In the genomic region with DNA sequence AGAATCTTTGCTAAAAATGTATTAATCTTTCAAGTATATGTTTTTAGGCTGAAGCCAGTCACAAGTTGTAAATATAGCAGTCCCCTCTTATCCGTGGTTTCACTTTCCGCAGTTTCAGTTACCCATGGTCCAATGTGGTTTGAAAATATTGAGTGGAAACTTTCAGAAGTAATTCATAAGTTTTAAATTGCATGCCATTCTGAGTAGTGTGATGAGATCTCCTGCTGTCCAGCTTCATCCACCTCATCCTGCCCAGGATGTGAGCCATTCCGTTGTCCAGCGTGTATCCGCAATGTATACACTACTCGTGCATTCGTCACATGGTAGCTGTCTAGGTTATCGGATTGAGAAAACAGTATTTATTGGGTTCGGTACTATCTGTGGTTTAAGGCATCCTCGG, we compare ENCODE assay signal across 13 cellular contexts. TPM values are rescaled to one million over a fixed set of nuclear protein-coding genes. Genes with fewer than 3 reads are reported as not detected.
DNase-seq lines count a peak whose midpoint lies in the region; ATAC-seq and TF ChIP-seq lines count a peak whose summit lies in the region.
"Had no signal": no experiment of that assay in that cellular context is flagged by ENCODE, and none has a peak within 500 bp of the region (broad histone marks: within the 10 kb centered on the region; RNA-seq: fewer than 3 reads in every experiment).

No MANE protein-coding gene starts in this region.

- no peaks in the 10 kb centered on the region for H3K9me3 Mint-ChIP-seq in CD4-positive, alpha-beta memory T cell
- no peaks in the 10 kb centered on the region for H3K9me3 Mint-ChIP-seq in natural killer cell treated with Interleukin-12 subunit alpha and Interleukin-12 subunit beta and Interleukin-15 and Interleukin-18, amount 100 ng/mL, for 72 hours
- no peaks in the 10 kb centered on the region for H3K9me3 Mint-ChIP-seq in endodermal cell
- H3K9me3 Mint-ChIP-seq: neural progenitor cell had no signal

- H3K9me2 ChIP-seq in Loucy (replicated peaks; ENCODE audit: low read depth, low read length), result no peaks in the 10 kb centered on the region

- no peaks in the 10 kb centered on the region for H3K9me3 ChIP-seq in CD4-positive, alpha-beta memory T cell (ENCODE audit: control insufficient read depth in 1 of 2, low read length in 2 of 2)
- H3K9me3 ChIP-seq in Loucy (ENCODE audit: insufficient read depth, low read depth, low read length), result no peaks in the 10 kb centered on the region
- H3K9me3 ChIP-seq in BE2C, result no peaks in the 10 kb centered on the region
- H3K9me3 ChIP-seq in endodermal cell (ENCODE audit: control insufficient read depth, low read length), result no peaks in the 10 kb centered on the region
- no peaks in the 10 kb centered on the region for H3K9me3 ChIP-seq in left lung

- peak in 1 of 2 donors; percentile 46 for ATAC-seq in natural killer cell treated with Interleukin-12 subunit alpha and Interleukin-12 subunit beta and Interleukin-15 and Interleukin-18, amount 100 ng/mL, for 72 hours
- no peak for ATAC-seq in left lung

- H3K27me3 Mint-ChIP-seq in CD4-positive, alpha-beta memory T cell, result no peaks in the 10 kb centered on the region
- no peaks in the 10 kb centered on the region for H3K27me3 Mint-ChIP-seq in natural killer cell treated with Interleukin-12 subunit alpha and Interleukin-12 subunit beta and Interleukin-15 and Interleukin-18, amount 100 ng/mL, for 72 hours
- H3K27me3 Mint-ChIP-seq in endodermal cell (ENCODE audit: insufficient read depth), result no peaks in the 10 kb centered on the region

- H3K27ac Mint-ChIP-seq in CD4-positive, alpha-beta memory T cell, result peak overlapping the region; percentile 65 to 94 (median 80)
- peak overlapping the region; percentile 76 to 82 for H3K27ac Mint-ChIP-seq in natural killer cell treated with Interleukin-12 subunit alpha and Interleukin-12 subunit beta and Interleukin-15 and Interleukin-18, amount 100 ng/mL, for 72 hours
- no peak overlapping the region for H3K27ac Mint-ChIP-seq in endodermal cell
- H3K27ac Mint-ChIP-seq: neural progenitor cell had no signal

- H3K9ac ChIP-seq in Loucy (ENCODE audit: low read depth, low read length, poor library complexity, severe bottlenecking) (peak overlapping the region; percentile 38), endodermal cell (ENCODE audit: extremely low read depth, low read length, poor library complexity, severe bottlenecking) (no peak overlapping the region)
- H3K9ac ChIP-seq: GM23248, neural progenitor cell had no signal

- CTCF ChIA-PET in CD4-positive, alpha-beta memory T cell (lab: Charles Lee; ENCODE audit: partially characterized antibody), result interaction anchor here (1.0 to 2.8 kb wide), 6 partner anchors 8 to 81 kb away, joined by 3 to 19 read pairs (median 4); no protein-coding TSS in a partner anchor

- no peaks in the 10 kb centered on the region for H3F3A ChIP-seq in Loucy (ENCODE audit: low read depth)

- no peak overlapping the region for H3K4me3 ChIP-seq in CD4-positive, alpha-beta memory T cell (ENCODE audit: low read length in 2 of 2)
- peak overlapping the region; percentile 48 for H3K4me3 ChIP-seq in Loucy (ENCODE audit: low read length, poor library complexity, severe bottlenecking)
- peak overlapping the region; percentile 16 for H3K4me3 ChIP-seq in brain microvascular endothelial cell (ENCODE audit: low read depth, low read length)
- no peak overlapping the region for H3K4me3 ChIP-seq in BE2C (ENCODE audit: low read depth, low read length)
- H3K4me3 ChIP-seq in endodermal cell (ENCODE audit: low read length), result no peak overlapping the region
- H3K4me3 ChIP-seq in left lung, result no peak overlapping the region
- H3K4me3 ChIP-seq: GM23248, neural progenitor cell had no signal

- H4K20me1 ChIP-seq in Loucy (ENCODE audit: insufficient read depth, low read length, poor library complexity, severe bottlenecking), result peaks cover 51% of the 10 kb centered on the region

- H3K4me1 ChIP-seq in CD4-positive, alpha-beta memory T cell (ENCODE audit: insufficient read depth, low read length), result peaks cover 81% of the 10 kb centered on the region
- H3K4me1 ChIP-seq in Loucy (ENCODE audit: insufficient read depth, low read length, poor library complexity, severe bottlenecking), result peaks cover 41% of the 10 kb centered on the region
- no peaks in the 10 kb centered on the region for H3K4me1 ChIP-seq in BE2C
- H3K4me1 ChIP-seq in endodermal cell (ENCODE audit: control insufficient read depth, insufficient read depth, low read length), result no peaks in the 10 kb centered on the region
- peaks cover 0 to 4% of the 10 kb centered on the region in 2 donors for H3K4me1 ChIP-seq in left lung
- H3K4me1 ChIP-seq: neural progenitor cell had no signal

- no peak for DNase-seq in CD4-positive, alpha-beta memory T cell
- peak; percentile 84 for DNase-seq in brain microvascular endothelial cell
- no peak for DNase-seq in natural killer cell treated with Interleukin-12 subunit alpha and Interleukin-12 subunit beta and Interleukin-15 and Interleukin-18, amount 100 ng/mL, for 72 hours (ENCODE audit: low spot score)
- no peak for DNase-seq in BE2C
- no peak for DNase-seq in endodermal cell
- no peak for DNase-seq in left lung
- DNase-seq: caudate nucleus, COR-L47, GM23248, islet precursor cell, SW 1271 had no signal

- H3K4me3 Mint-ChIP-seq in CD4-positive, alpha-beta memory T cell, result peak overlapping the region; percentile 54 to 83 (median 80)
- peak overlapping the region; percentile 87 for H3K4me3 Mint-ChIP-seq in natural killer cell treated with Interleukin-12 subunit alpha and Interleukin-12 subunit beta and Interleukin-15 and Interleukin-18, amount 100 ng/mL, for 72 hours
- H3K4me3 Mint-ChIP-seq in endodermal cell, result no peak overlapping the region
- H3K4me3 Mint-ChIP-seq: neural progenitor cell had no signal

- H3K36me3 Mint-ChIP-seq in CD4-positive, alpha-beta memory T cell, result peaks cover 50 to 65% of the 10 kb centered on the region in 2 donors
- peaks cover 22% of the 10 kb centered on the region for H3K36me3 Mint-ChIP-seq in natural killer cell treated with Interleukin-12 subunit alpha and Interleukin-12 subunit beta and Interleukin-15 and Interleukin-18, amount 100 ng/mL, for 72 hours
- peaks cover 28% of the 10 kb centered on the region for H3K36me3 Mint-ChIP-seq in endodermal cell (ENCODE audit: low read depth)

- no peak overlapping the region for H3K27ac ChIP-seq in CD4-positive, alpha-beta memory T cell (ENCODE audit: low read depth, low read length)
- H3K27ac ChIP-seq in brain microvascular endothelial cell (peak overlapping the region; percentile 63), endodermal cell (ENCODE audit: low read depth, low read length) (no peak overlapping the region), left lung (no peak overlapping the region)
- H3K27ac ChIP-seq: GM23248, neural progenitor cell had no signal

- in situ Hi-C loops in brain microvascular endothelial cell (cut with HindIII; ENCODE audit: low pct_ligation_motif_present, low sequenced_read_pairs), result no loop called here

- H3K27me3 ChIP-seq in CD4-positive, alpha-beta memory T cell (ENCODE audit: insufficient read depth, low read length), result no peaks in the 10 kb centered on the region
- no peaks in the 10 kb centered on the region for H3K27me3 ChIP-seq in Loucy (ENCODE audit: insufficient read depth, low read length, poor library complexity, severe bottlenecking)
- H3K27me3 ChIP-seq in brain microvascular endothelial cell (replicated peaks), result no peaks in the 10 kb centered on the region
- no peaks in the 10 kb centered on the region for H3K27me3 ChIP-seq in BE2C
- no peaks in the 10 kb centered on the region for H3K27me3 ChIP-seq in endodermal cell (ENCODE audit: control insufficient read depth, insufficient read depth, low read length, poor library complexity, severe bottlenecking)
- no peaks in the 10 kb centered on the region for H3K27me3 ChIP-seq in left lung
- H3K27me3 ChIP-seq: neural progenitor cell had no signal

- no peak for TF ChIP-seq CTCF in Loucy (conservative IDR thresholded peaks at IDR 0.05; ENCODE audit: low read length)
- TF ChIP-seq CTCF in brain microvascular endothelial cell (IDR thresholded peaks at IDR 0.05; ENCODE audit: low read depth, low read length, missing control alignments), result no peak
- TF ChIP-seq CTCF in BE2C (IDR thresholded peaks at IDR 0.05; ENCODE audit: low read depth, low read length), result no peak
- TF ChIP-seq CTCF in endodermal cell (conservative IDR thresholded peaks at IDR 0.05), result no peak
- TF ChIP-seq CTCF in left lung (IDR thresholded peaks at IDR 0.05), result no peak

- H3K4me2 ChIP-seq in Loucy (ENCODE audit: low read depth, low read length, poor library complexity, severe bottlenecking), result peak overlapping the region; percentile 59
- H3K4me2 ChIP-seq: neural progenitor cell had no signal

- POLR2A ChIA-PET in CD4-positive, alpha-beta memory T cell (lab: Charles Lee; ENCODE audit: partially characterized antibody), result interaction anchor here (1.1 to 2.7 kb wide), 5 partner anchors 12 to 80 kb away, joined by 3 to 10 read pairs (median 3); a partner anchor contains a TSS

- WGBS in endodermal cell (ENCODE audit: insufficient coverage in 1 of 2, insufficient read length in 1 of 2), 2 experiments, result 96 to 98% methylated on average over 8 to 10 of the region's 10 CpGs

- intact Hi-C loops in CD4-positive, alpha-beta memory T cell (cut with micrococcal nuclease), result no loop called here
- intact Hi-C loops in left lung (cut with DNase I), result no loop called here

- peaks cover 52 to 83% (median 68%) of the 10 kb centered on the region in 4 donors for H3K4me1 Mint-ChIP-seq in CD4-positive, alpha-beta memory T cell
- peaks cover 22 to 52% of the 10 kb centered on the region in 2 donors for H3K4me1 Mint-ChIP-seq in natural killer cell treated with Interleukin-12 subunit alpha and Interleukin-12 subunit beta and Interleukin-15 and Interleukin-18, amount 100 ng/mL, for 72 hours (ENCODE audit: low read depth in 2 of 2)
- no peaks in the 10 kb centered on the region for H3K4me1 Mint-ChIP-seq in endodermal cell
- H3K4me1 Mint-ChIP-seq: neural progenitor cell had no signal

- H3K36me3 ChIP-seq in CD4-positive, alpha-beta memory T cell (ENCODE audit: insufficient read depth, low read length), result peaks cover 41% of the 10 kb centered on the region
- H3K36me3 ChIP-seq in Loucy (ENCODE audit: insufficient read depth, low read length) (peaks cover 58% of the 10 kb centered on the region), brain microvascular endothelial cell (replicated peaks) (peaks cover 6% of the 10 kb centered on the region), BE2C (peaks cover 5% of the 10 kb centered on the region; the same call in 1 of the 2 replicates), endodermal cell (ENCODE audit: control insufficient read depth, insufficient read depth, low read length) (peaks cover 52% of the 10 kb centered on the region), left lung (peaks cover 0 to 34% of the 10 kb centered on the region in 2 donors)

- H3K79me2 ChIP-seq in Loucy (ENCODE audit: insufficient read depth, low read length), result peaks cover 70% of the 10 kb centered on the region

- H2AFZ ChIP-seq in Loucy (ENCODE audit: low read length), result no peak overlapping the region
- H2AFZ ChIP-seq: GM23248, neural progenitor cell had no signal

RNA-seq across cellular contexts. Expression of a gene that starts 12.2 kb away (rescaled TPM):
- total RNA-seq in CD4-positive, alpha-beta memory T cell, result 100 to 1,000 TPM; 358 to 376 TPM
- 100 to 1,000 TPM; 329 to 494 TPM for polyA plus RNA-seq in CD4-positive, alpha-beta memory T cell
- 10 to 100 TPM; 36.7 to 48.6 TPM for total RNA-seq in natural killer cell treated with Interleukin-12 subunit alpha and Interleukin-12 subunit beta and Interleukin-15 and Interleukin-18, amount 100 ng/mL, for 72 hours
- 30.0 TPM for polyA plus RNA-seq in BE2C (2012; ENCODE audit: insufficient read depth, insufficient read length, low read depth)
- total RNA-seq in endodermal cell (10 to 100 TPM; 46.5 to 48.5 TPM), left lung (10 to 100 TPM; 45.7 to 47.5 TPM)
- polyA plus RNA-seq in endodermal cell (2013, experiment 1 of 2), result 52.4 TPM
- 41.7 TPM for polyA plus RNA-seq in endodermal cell (2013, experiment 2 of 2)

RNA-seq across cellular contexts. Expression of a gene that starts 35.1 kb away (rescaled TPM):
- 10 to 100 TPM; 42.9 to 46.8 TPM for total RNA-seq in CD4-positive, alpha-beta memory T cell
- 10 to 100 TPM; 24.4 to 28.5 TPM for polyA plus RNA-seq in CD4-positive, alpha-beta memory T cell
- 10 to 100 TPM; 29.0 to 33.2 TPM for total RNA-seq in natural killer cell treated with Interleukin-12 subunit alpha and Interleukin-12 subunit beta and Interleukin-15 and Interleukin-18, amount 100 ng/mL, for 72 hours
- 15.2 TPM for polyA plus RNA-seq in BE2C (2012; ENCODE audit: insufficient read depth, insufficient read length, low read depth)
- total RNA-seq in endodermal cell (10 to 100 TPM; 27.6 to 32.8 TPM), left lung (10 to 100 TPM; 22.6 to 30.4 TPM)
- polyA plus RNA-seq in endodermal cell (2013, experiment 1 of 2), result 40.6 TPM
- 45.4 TPM for polyA plus RNA-seq in endodermal cell (2013, experiment 2 of 2)

RNA-seq across cellular contexts. Expression of a gene that starts 35.5 kb away (rescaled TPM):
- 10 to 100 TPM; 67.9 to 69.4 TPM for total RNA-seq in CD4-positive, alpha-beta memory T cell
- 10 to 100 TPM; 49.8 to 61.3 TPM for polyA plus RNA-seq in CD4-positive, alpha-beta memory T cell
- total RNA-seq in natural killer cell treated with Interleukin-12 subunit alpha and Interleukin-12 subunit beta and Interleukin-15 and Interleukin-18, amount 100 ng/mL, for 72 hours, result 10 to 100 TPM; 56.4 to 76.5 TPM
- 20.7 TPM for polyA plus RNA-seq in BE2C (2012; ENCODE audit: insufficient read depth, insufficient read length, low read depth)
- total RNA-seq in endodermal cell (10 to 100 TPM; 38.4 to 49.6 TPM), left lung (10 to 100 TPM; 52.6 to 61.6 TPM)
- polyA plus RNA-seq in endodermal cell (2013, experiment 1 of 2), result 29.0 TPM
- 30.3 TPM for polyA plus RNA-seq in endodermal cell (2013, experiment 2 of 2)

Comparison
In these comparisons a context has a peak if more than half of its experiments do, and no peak if none do; other contexts are left out.
1. H3K4me3 ChIP-seq: peak in Loucy (single experiment) and brain microvascular endothelial cell (single experiment); none in CD4-positive, alpha-beta memory T cell (0 of 2), BE2C (single experiment), endodermal cell (single experiment) and left lung (0 of 2).
2. RNA of a gene that starts 12.2 kb away (total RNA-seq): 358 to 376 TPM in CD4-positive, alpha-beta memory T cell; 36.7 to 48.6 TPM in natural killer cell treated with Interleukin-12 subunit alpha and Interleukin-12 subunit beta and Interleukin-15 and Interleukin-18, amount 100 ng/mL, for 72 hours, 46.5 to 48.5 TPM in endodermal cell and 45.7 to 47.5 TPM in left lung; every median in the first group is over 4 times any median in the second.